In genomic region chr6:96675617-96676016, GRCh38 we compare ENCODE assay signal across 30 cellular contexts.
DNase-seq lines count a peak whose midpoint lies in the region; ATAC-seq and TF ChIP-seq lines count a peak whose summit lies in the region.
"Had no signal": no experiment of that assay in that cellular context is flagged by ENCODE, and none has a peak within 500 bp of the region (broad histone marks: within the 10 kb centered on the region; RNA-seq: fewer than 3 reads in every experiment).

No MANE protein-coding gene starts in this region.

- no peaks in the 10 kb centered on the region for H3K36me3 ChIP-seq in transverse colon
- H3K36me3 ChIP-seq: BLaER1 treated with 17β-estradiol and CSF1 and Interleukin-3, amounts not matched to agents 10 nM and 100 nM; left ventricle myocardium inferior; MG63; sigmoid colon had no signal

- no peaks in the 10 kb centered on the region for H3K9me3 ChIP-seq in transverse colon
- H3K9me3 ChIP-seq: body of pancreas, MG63, sigmoid colon had no signal

- H3K4me3 Mint-ChIP-seq in T-helper 2 cell treated with Interferon-gamma antibody and Interleukin-4, amounts not matched to agents 5 μg/mL and 100 μg/mL, for 36 hours, result no peak overlapping the region
- H3K4me3 Mint-ChIP-seq: activated CD4-positive, alpha-beta T cell treated with anti-CD3 and anti-CD28 coated beads, Interleukin-2, amount 10 ng/mL, durations not matched to agents 7 days and 5 days; activated naive CD8-positive, alpha-beta T cell treated with anti-CD3 and anti-CD28 coated beads, Interleukin-2, amount 10 ng/mL, durations not matched to agents 7 days and 5 days; mesothelial cell of epicardium; nephron progenitor cell had no signal

- H3K9me3 Mint-ChIP-seq in T-helper 2 cell treated with Interferon-gamma antibody and Interleukin-4, amounts not matched to agents 5 μg/mL and 100 μg/mL, for 36 hours, result no peaks in the 10 kb centered on the region
- H3K9me3 Mint-ChIP-seq: activated CD4-positive, alpha-beta T cell treated with anti-CD3 and anti-CD28 coated beads, Interleukin-2, amount 10 ng/mL, durations not matched to agents 7 days and 5 days; activated T-helper 2 cell treated with anti-CD3 and anti-CD28 coated beads, Interferon-gamma antibody, Interleukin-2, Interleukin-4, amounts not matched to agents 10 μg/mL and 5 μg/mL and 100 μg/mL, durations not matched to agents 14 hours and 24 hours and 36 hours; nephron progenitor cell had no signal

- no peaks in the 10 kb centered on the region for H3K36me3 Mint-ChIP-seq in T-helper 2 cell treated with Interferon-gamma antibody and Interleukin-4, amounts not matched to agents 5 μg/mL and 100 μg/mL, for 36 hours (ENCODE audit: low read depth)
- H3K36me3 Mint-ChIP-seq: activated naive CD8-positive, alpha-beta T cell treated with anti-CD3 and anti-CD28 coated beads, Interleukin-2, amount 10 ng/mL, durations not matched to agents 7 days and 5 days; mesothelial cell of epicardium had no signal

- H3K27ac Mint-ChIP-seq in T-helper 2 cell treated with Interferon-gamma antibody and Interleukin-4, amounts not matched to agents 5 μg/mL and 100 μg/mL, for 36 hours, result no peak overlapping the region
- H3K27ac Mint-ChIP-seq: activated CD4-positive, alpha-beta T cell treated with anti-CD3 and anti-CD28 coated beads, Interleukin-2, amount 10 ng/mL, durations not matched to agents 7 days and 5 days; activated naive CD8-positive, alpha-beta T cell treated with anti-CD3 and anti-CD28 coated beads, Interleukin-2, amount 10 ng/mL, durations not matched to agents 7 days and 5 days; activated T-helper 2 cell treated with anti-CD3 and anti-CD28 coated beads, Interferon-gamma antibody, Interleukin-2, Interleukin-4, amounts not matched to agents 10 μg/mL and 5 μg/mL and 100 μg/mL, durations not matched to agents 14 hours and 24 hours and 36 hours; mesothelial cell of epicardium; nephron progenitor cell had no signal

- no peaks in the 10 kb centered on the region for H3K27me3 ChIP-seq in transverse colon
- H3K27me3 ChIP-seq: BLaER1 treated with 17β-estradiol and CSF1 and Interleukin-3, amounts not matched to agents 10 nM and 100 nM; body of pancreas; MG63; sigmoid colon had no signal

- H3K4me1 Mint-ChIP-seq in T-helper 2 cell treated with Interferon-gamma antibody and Interleukin-4, amounts not matched to agents 5 μg/mL and 100 μg/mL, for 36 hours (ENCODE audit: low read depth), result no peaks in the 10 kb centered on the region
- H3K4me1 Mint-ChIP-seq: activated CD4-positive, alpha-beta T cell treated with anti-CD3 and anti-CD28 coated beads, Interleukin-2, amount 10 ng/mL, durations not matched to agents 7 days and 5 days; activated naive CD8-positive, alpha-beta T cell treated with anti-CD3 and anti-CD28 coated beads, Interleukin-2, amount 10 ng/mL, durations not matched to agents 7 days and 5 days had no signal

- no peak for TF ChIP-seq POLR2A in transverse colon (IDR thresholded peaks at IDR 0.05)

- no peak for TF ChIP-seq EP300 in transverse colon (IDR thresholded peaks at IDR 0.05; ENCODE audit: low read depth)

- no peak for ATAC-seq in GM21619 (IDR thresholded peaks at IDR 0.05; ENCODE audit: unreplicated experiment)
- ATAC-seq: body of pancreas, esophagus mucosa, HCT116, K562 had no signal

- no peak overlapping the region for H3K4me3 ChIP-seq in transverse colon
- H3K4me3 ChIP-seq: BLaER1 treated with 17β-estradiol and CSF1 and Interleukin-3, amounts not matched to agents 10 nM and 100 nM; body of pancreas; K562; left ventricle myocardium inferior; MG63; sigmoid colon; SK-N-MC had no signal

- peak; percentile 75 for DNase-seq in DMS 273 (lab: John Stamatoyannopoulos, UW; ENCODE audit: unreplicated experiment)
- peak; percentile 7 for DNase-seq in NCI-H1694 treated with DMSO at 0.1 percent for 48 hours (lab: John Stamatoyannopoulos, UW)
- peak; percentile 79 to 95 for DNase-seq in NCI-H446 (lab: John Stamatoyannopoulos, UW)
- peak; percentile 7 for DNase-seq in cerebellar cortex (ENCODE audit: low spot score)
- no peak for DNase-seq in stimulated activated naive CD4-positive, alpha-beta T cell treated with Interleukin-2 at 50 U/mL for 16 hours (lab: John Stamatoyannopoulos, UW)
- no peak for DNase-seq in transverse colon
- no peak for DNase-seq in T-helper 2 cell treated with Interferon-gamma antibody and Interleukin-4, amounts not matched to agents 5 μg/mL and 100 μg/mL, for 36 hours (ENCODE audit: low spot score)
- DNase-seq: activated CD4-positive, alpha-beta T cell treated with anti-CD3 and anti-CD28 coated beads, Interleukin-2, amount 10 ng/mL, durations not matched to agents 7 days and 5 days; activated CD8-positive, alpha-beta memory T cell treated with anti-CD3 and anti-CD28 coated beads, Interleukin-2, amount 50 U/mL, for 4 hours; activated naive CD8-positive, alpha-beta T cell treated with anti-CD3 and anti-CD28 coated beads, Interleukin-2, amount 10 ng/mL, durations not matched to agents 7 days and 5 days; body of pancreas; DMS153; effector CD8-positive, alpha-beta T cell; foreskin melanocyte; hippocampal formation; left ventricle myocardium inferior; MG63; nephron progenitor cell; sigmoid colon; T-helper 2 cell had no signal

- in situ Hi-C loops in transverse colon (cut with MboI; ENCODE audit: low pct_ligation_motif_present in 1 of 4, low pct_unique_long_range_greater_than_20kb in 1 of 4, low sequenced_read_pairs in 3 of 4), result no loop called here

- H3K4me1 ChIP-seq in transverse colon, result no peaks in the 10 kb centered on the region
- H3K4me1 ChIP-seq: BLaER1 treated with 17β-estradiol and CSF1 and Interleukin-3, amounts not matched to agents 10 nM and 100 nM; body of pancreas; left ventricle myocardium inferior; parathyroid adenoma; sigmoid colon had no signal

- WGBS in transverse colon (ENCODE audit: low coverage in 1 of 2), 2 donors, result 41% methylated on average over 1 of the region's 1 CpG; no CpG with 5 or more reads in 1 of the 2 donors

- no peak for TF ChIP-seq CTCF in transverse colon (IDR thresholded peaks at IDR 0.05)

- intact Hi-C loops in transverse colon (cut with DNase I; ENCODE audit: low total_unique reads), result no loop called here

- no peaks in the 10 kb centered on the region for H3K27me3 Mint-ChIP-seq in T-helper 2 cell treated with Interferon-gamma antibody and Interleukin-4, amounts not matched to agents 5 μg/mL and 100 μg/mL, for 36 hours (ENCODE audit: low read depth)

- H3K27ac ChIP-seq in transverse colon, result no peak overlapping the region
- H3K27ac ChIP-seq: BLaER1 treated with 17β-estradiol and CSF1 and Interleukin-3, amounts not matched to agents 10 nM and 100 nM; body of pancreas; left ventricle myocardium inferior; parathyroid adenoma; sigmoid colon; SK-N-MC; VCaP had no signal

Comparison
In these comparisons a context has a peak if more than half of its experiments do, and no peak if none do; other contexts are left out.
1. DNase-seq: peak in DMS 273 (single experiment), NCI-H1694 treated with DMSO at 0.1 percent for 48 hours (single experiment), NCI-H446 (2 of 2) and cerebellar cortex (single experiment); none in stimulated activated naive CD4-positive, alpha-beta T cell treated with Interleukin-2 at 50 U/mL for 16 hours (single experiment), transverse colon (single experiment) and T-helper 2 cell treated with Interferon-gamma antibody and Interleukin-4, amounts not matched to agents 5 μg/mL and 100 μg/mL, for 36 hours (single experiment).